ENCODE assay signal across 19 cellular contexts in genomic region chr14:97113339-97113738, GRCh38.
"Had no signal": no experiment of that assay in that cellular context is flagged by ENCODE, and none has a peak within 500 bp of the region (broad histone marks: within the 10 kb centered on the region; RNA-seq: fewer than 3 reads in every experiment).

No MANE protein-coding gene starts in this region.

- DNase-seq: activated CD4-positive, alpha-beta T cell treated with anti-CD3 and anti-CD28 coated beads, Interleukin-2, amount 10 ng/mL, durations not matched to agents 24 days and 14 days; activated CD8-positive, alpha-beta memory T cell treated with anti-CD3 and anti-CD28 coated beads, Interleukin-2, amount 50 U/mL, for 4 hours; activated CD8-positive, alpha-beta T cell treated with anti-CD3 and anti-CD28 coated beads, Interleukin-2, amount 10 ng/mL, durations not matched to agents 7 days and 5 days; activated gamma-delta T cell; activated T-cell treated with anti-CD3 and anti-CD28 coated beads, Interleukin-2, amount 50 U/mL, for 72 hours; caudate nucleus; islet precursor cell; mammary epithelial cell; naive thymus-derived CD4-positive, alpha-beta T cell; stimulated activated CD4-positive, alpha-beta T cell treated with anti-CD3 and anti-CD28 coated beads, Interleukin-1b, Interleukin-23, amount 100 ng/mL, for 48 hours; stomach; testis had no signal

- H3K27me3 ChIP-seq: hepatocyte, testis had no signal

- H3K9me3 ChIP-seq: testis had no signal

- ATAC-seq: activated CD8-positive, alpha-beta T cell treated with anti-CD3 and anti-CD28 coated beads, Interleukin-2, amount 10 ng/mL, durations not matched to agents 7 days and 5 days; activated naive CD4-positive, alpha-beta T cell treated with anti-CD3 and anti-CD28 coated beads, Interleukin-2, amount 50 U/mL, for 72 hours; activated T-cell treated with anti-CD3 and anti-CD28 coated beads, Interleukin-2, amount 50 U/mL, for 72 hours; left lobe of liver; naive thymus-derived CD4-positive, alpha-beta T cell; WTC11 had no signal

- H3K4me3 Mint-ChIP-seq: activated CD4-positive, alpha-beta T cell treated with anti-CD3 and anti-CD28 coated beads, Interleukin-2, amount 10 ng/mL, durations not matched to agents 24 days and 14 days; activated CD8-positive, alpha-beta T cell treated with anti-CD3 and anti-CD28 coated beads, Interleukin-2, amount 10 ng/mL, durations not matched to agents 7 days and 5 days; activated T-cell treated with anti-CD3 and anti-CD28 coated beads, Interleukin-2, amount 50 U/mL, for 72 hours; naive thymus-derived CD4-positive, alpha-beta T cell; WTC11 had no signal

- H3K27ac ChIP-seq: coronary artery, esophagus muscularis mucosa, hepatocyte, parathyroid adenoma, stomach, testis had no signal

- H3K4me1 Mint-ChIP-seq: activated CD4-positive, alpha-beta T cell treated with anti-CD3 and anti-CD28 coated beads, Interleukin-2, amount 10 ng/mL, durations not matched to agents 24 days and 14 days; WTC11 had no signal

- H3K4me3 ChIP-seq: coronary artery, esophagus muscularis mucosa, hepatocyte, stomach, testis had no signal

- H3K36me3 ChIP-seq: esophagus muscularis mucosa, stomach had no signal

- H3K27ac Mint-ChIP-seq: activated CD4-positive, alpha-beta T cell treated with anti-CD3 and anti-CD28 coated beads, Interleukin-2, amount 10 ng/mL, durations not matched to agents 24 days and 14 days; activated CD8-positive, alpha-beta T cell treated with anti-CD3 and anti-CD28 coated beads, Interleukin-2, amount 10 ng/mL, durations not matched to agents 7 days and 5 days; activated naive CD4-positive, alpha-beta T cell treated with anti-CD3 and anti-CD28 coated beads, Interleukin-2, amount 50 U/mL, for 72 hours; activated T-cell treated with anti-CD3 and anti-CD28 coated beads, Interleukin-2, amount 50 U/mL, for 72 hours; naive thymus-derived CD4-positive, alpha-beta T cell; WTC11 had no signal

- H3K4me1 ChIP-seq: esophagus muscularis mucosa, parathyroid adenoma, stomach, testis had no signal

- H3K36me3 Mint-ChIP-seq: WTC11 had no signal
